In genomic region chr6:125729983-125730382, GRCh38 we compare ENCODE assay signal across 8 cellular contexts. TPM values are rescaled to one million over a fixed set of nuclear protein-coding genes. Genes with fewer than 3 reads are reported as not detected.
"Had no signal": no experiment of that assay in that cellular context is flagged by ENCODE, and none has a peak within 500 bp of the region (broad histone marks: within the 10 kb centered on the region; RNA-seq: fewer than 3 reads in every experiment).

No MANE protein-coding gene starts in this region.

- FAIRE-seq: K562 had no signal

- H3K36me3 ChIP-seq: HAP-1 had no signal

- H3K9me3 Mint-ChIP-seq: GM23338 had no signal

- H3K4me3 ChIP-seq: GM23338, HAP-1, K562 had no signal

- H3K4me1 ChIP-seq: HAP-1 had no signal

- DNase-seq: H7, IMR-90, KG1 had no signal

- H3K9me3 ChIP-seq: HAP-1 had no signal

- H3K4me3 Mint-ChIP-seq: GM23338 had no signal

- H3K27ac Mint-ChIP-seq: GM23338 had no signal

- ATAC-seq: GM23338, HCT116, K562 had no signal

- H3K27ac ChIP-seq: HL-60 had no signal

RNA-seq across cellular contexts. Expression of gene HEY2, which starts 19.4 kb away (rescaled TPM):
- total RNA-seq: IMR-90 had no signal
